ENCODE assay signal across 8 cellular contexts in genomic region chr9:37036237-37037136, GRCh38. TPM values are rescaled to one million over a fixed set of nuclear protein-coding genes. Genes with fewer than 3 reads are reported as not detected.
DNase-seq lines count a peak whose midpoint lies in the region; ATAC-seq, FAIRE-seq and TF ChIP-seq lines count a peak whose summit lies in the region.

No MANE protein-coding gene starts in this region.

- H3K36me3 ChIP-seq in HUES64 (ENCODE audit: insufficient read depth, low read length) (no peaks in the 10 kb centered on the region), mucosa of rectum (ENCODE audit: control insufficient read depth in 2 of 2, insufficient read depth in 2 of 2, low read length in 2 of 2) (no peaks in the 10 kb centered on the region)

- H3K4me1 ChIP-seq in HUES64 (ENCODE audit: insufficient read depth, low read length) (peaks cover 33% of the 10 kb centered on the region), mucosa of rectum (ENCODE audit: control insufficient read depth in 2 of 2, insufficient read depth in 2 of 2, low read length in 2 of 2) (peaks cover 15 to 26% of the 10 kb centered on the region in 2 donors)

- peaks cover 18% of the 10 kb centered on the region for H3K4me1 Mint-ChIP-seq in T-helper 2 cell treated with Interferon-gamma antibody and Interleukin-4, amounts not matched to agents 5 μg/mL and 100 μg/mL, for 36 hours (ENCODE audit: low read depth)
- H3K4me1 Mint-ChIP-seq in effector memory CD8-positive, alpha-beta T cell (ENCODE audit: low read depth in 2 of 2), result peaks cover 19 to 22% of the 10 kb centered on the region in 2 donors
- H3K4me1 Mint-ChIP-seq in type B pancreatic cell (ENCODE audit: unreplicated experiment), result peaks cover 12% of the 10 kb centered on the region

- H3K9ac ChIP-seq in HUES64 (ENCODE audit: low read depth, low read length), result no peak overlapping the region; the same call in 1 of the 2 replicates
- H3K9ac ChIP-seq in mucosa of rectum (ENCODE audit: low read depth in 1 of 2, low read length in 2 of 2), result peak overlapping the region; percentile 39 to 52

- no peak overlapping the region for H3K27ac ChIP-seq in HUES64 (ENCODE audit: low read depth, low read length)
- H3K27ac ChIP-seq in mucosa of rectum (ENCODE audit: low read depth in 2 of 2, low read length in 2 of 2), result peak overlapping the region; percentile 14 to 68

- H3K4me3 ChIP-seq in HUES64 (ENCODE audit: low read length) (peak overlapping the region; percentile 51), mucosa of rectum (ENCODE audit: low read length in 2 of 2) (peak overlapping the region; percentile 74 to 84)

- H3K9me3 ChIP-seq in HUES64 (ENCODE audit: insufficient read depth, low read depth, low read length) (no peaks in the 10 kb centered on the region), mucosa of rectum (ENCODE audit: control insufficient read depth in 2 of 2, low read length in 2 of 2) (no peaks in the 10 kb centered on the region)

- no peak for TF ChIP-seq CTCF in type B pancreatic cell (conservative IDR thresholded peaks at IDR 0.05)

- ATAC-seq in effector memory CD8-positive, alpha-beta T cell (replicated peaks), result peak; percentile 69
- no peak for ATAC-seq in GM18861 (IDR thresholded peaks at IDR 0.05; ENCODE audit: unreplicated experiment)

- under 1% methylated on average over 76 of the region's 76 CpGs for WGBS in HUES64

- H3K27ac Mint-ChIP-seq in T-helper 2 cell treated with Interferon-gamma antibody and Interleukin-4, amounts not matched to agents 5 μg/mL and 100 μg/mL, for 36 hours, result peak overlapping the region; percentile 13
- H3K27ac Mint-ChIP-seq in effector memory CD8-positive, alpha-beta T cell, result peak overlapping the region; percentile 4 to 17
- no peak overlapping the region for H3K27ac Mint-ChIP-seq in type B pancreatic cell

- peaks cover 87% of the 10 kb centered on the region for H3K27me3 Mint-ChIP-seq in T-helper 2 cell treated with Interferon-gamma antibody and Interleukin-4, amounts not matched to agents 5 μg/mL and 100 μg/mL, for 36 hours (ENCODE audit: low read depth)
- peaks cover 53 to 93% of the 10 kb centered on the region in 2 donors for H3K27me3 Mint-ChIP-seq in effector memory CD8-positive, alpha-beta T cell
- peaks cover 99% of the 10 kb centered on the region for H3K27me3 Mint-ChIP-seq in type B pancreatic cell

- H3K9me3 Mint-ChIP-seq in T-helper 2 cell treated with Interferon-gamma antibody and Interleukin-4, amounts not matched to agents 5 μg/mL and 100 μg/mL, for 36 hours, result no peaks in the 10 kb centered on the region
- no peaks in the 10 kb centered on the region for H3K9me3 Mint-ChIP-seq in effector memory CD8-positive, alpha-beta T cell
- H3K9me3 Mint-ChIP-seq in type B pancreatic cell, result no peaks in the 10 kb centered on the region

- peak; percentile 96 for FAIRE-seq in GM12891 (lab: Jason Lieb, UNC)

- H3K4me3 Mint-ChIP-seq in T-helper 2 cell treated with Interferon-gamma antibody and Interleukin-4, amounts not matched to agents 5 μg/mL and 100 μg/mL, for 36 hours, result peak overlapping the region; percentile 81
- peak overlapping the region; percentile 81 to 83 for H3K4me3 Mint-ChIP-seq in effector memory CD8-positive, alpha-beta T cell
- peak overlapping the region; percentile 89 for H3K4me3 Mint-ChIP-seq in type B pancreatic cell

- H3K27me3 ChIP-seq in HUES64 (ENCODE audit: insufficient read depth, low read length), result peaks cover 99% of the 10 kb centered on the region
- H3K27me3 ChIP-seq in mucosa of rectum (ENCODE audit: control insufficient read depth in 2 of 2, insufficient read depth in 2 of 2, low read length in 2 of 2), result peaks cover 90% of the 10 kb centered on the region in 2 donors

- DNase-seq in GM12891 (ENCODE audit: insufficient read length, low spot score) (no peak), type B pancreatic cell (ENCODE audit: extremely low spot score, unreplicated experiment) (no peak), NOMO-1 treated with DMSO at 0.1 percent for 48 hours (lab: John Stamatoyannopoulos, UW; ENCODE audit: unreplicated experiment) (no peak)
- peak; percentile 26 for DNase-seq in T-helper 2 cell treated with Interferon-gamma antibody and Interleukin-4, amounts not matched to agents 5 μg/mL and 100 μg/mL, for 36 hours (ENCODE audit: low spot score)
- peak in 1 of 3 experiments; percentile 27 for DNase-seq in effector memory CD8-positive, alpha-beta T cell

- H3K36me3 Mint-ChIP-seq in T-helper 2 cell treated with Interferon-gamma antibody and Interleukin-4, amounts not matched to agents 5 μg/mL and 100 μg/mL, for 36 hours (ENCODE audit: low read depth), result peaks cover 3% of the 10 kb centered on the region
- H3K36me3 Mint-ChIP-seq in effector memory CD8-positive, alpha-beta T cell (ENCODE audit: insufficient read depth), result peaks cover 7% of the 10 kb centered on the region
- H3K36me3 Mint-ChIP-seq in type B pancreatic cell, result no peaks in the 10 kb centered on the region

- peak; percentile 39; the same call in 1 of the 2 replicates for TF ChIP-seq POLR2A in GM12891 (IDR thresholded peaks at IDR 0.05; ENCODE audit: low read depth, low read length)

TF ChIP-seq in GM12891, 5 proteins besides CTCF, POLR2A, EP300 and RAD21:
- TF ChIP-seq POLR2AphosphoS5 (IDR thresholded peaks at IDR 0.05; ENCODE audit: low read depth, low read length), result peak; percentile 60; the same call in 1 of the 2 replicates
- no peak for TF ChIP-seq PAX5 (IDR thresholded peaks at IDR 0.05; ENCODE audit: insufficient read depth, low read length, severe bottlenecking)
- no peak for TF ChIP-seq SPI1 (IDR thresholded peaks at IDR 0.05; ENCODE audit: low read depth, low read length)
- 0 out of 2 replicates have a peak, but pooled peaks have one; percentile 11 for TF ChIP-seq POU2F2 (IDR thresholded peaks at IDR 0.05; ENCODE audit: low read depth, low read length)
- peak; percentile 44 for TF ChIP-seq TAF1 (IDR thresholded peaks at IDR 0.05; ENCODE audit: low read depth, low read length)

RNA-seq across cellular contexts. Expression of gene PAX5, which starts 2.4 kb away (rescaled TPM):
- 43.1 TPM for polyA plus RNA-seq in GM12891 (2012; ENCODE audit: low read depth, missing spikeins)
- 1.6 TPM for polyA plus RNA-seq in HUES64 (2013, experiment 1 of 2)
- 3.3 TPM for polyA plus RNA-seq in HUES64 (2013, experiment 2 of 2)
- total RNA-seq in type B pancreatic cell (ENCODE audit: low replicate concordance), result not detected in 2 replicates
